In the genomic region with DNA sequence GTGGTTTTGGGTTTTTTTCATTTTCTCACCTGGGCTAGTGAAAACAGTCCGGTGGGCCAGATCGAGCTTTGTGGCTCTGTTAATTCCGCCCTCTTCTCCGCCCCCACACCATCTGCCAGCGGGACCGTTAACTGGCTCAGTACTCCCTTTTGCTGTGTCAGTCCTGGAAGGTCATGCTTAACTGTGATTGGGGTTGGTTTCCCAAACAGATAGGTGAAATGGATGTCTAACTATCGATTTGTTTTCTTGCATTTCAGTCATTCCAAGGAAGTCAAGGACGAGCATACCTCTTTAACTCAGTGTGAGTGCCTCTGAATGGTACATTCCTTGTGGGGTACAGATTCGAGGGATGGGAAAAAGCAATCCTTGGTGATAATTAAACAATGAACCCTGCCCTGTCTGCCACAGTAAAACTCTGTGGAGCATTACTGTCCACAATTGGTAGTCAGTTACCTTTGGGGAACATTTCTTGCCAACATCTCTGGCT, we compare ENCODE assay signal across 20 cellular contexts. TPM values are rescaled to one million over a fixed set of nuclear protein-coding genes. Genes with fewer than 3 reads are reported as not detected.
DNase-seq lines count a peak whose midpoint lies in the region; ATAC-seq and TF ChIP-seq lines count a peak whose summit lies in the region.
"Had no signal": no experiment of that assay in that cellular context is flagged by ENCODE, and none has a peak within 500 bp of the region (broad histone marks: within the 10 kb centered on the region; RNA-seq: fewer than 3 reads in every experiment).

No MANE protein-coding gene starts in this region.

- peak overlapping the region; percentile 61 to 73 for H3K27ac ChIP-seq in thoracic aorta
- H3K27ac ChIP-seq: BLaER1 treated with 17β-estradiol and CSF1 and Interleukin-3, amounts not matched to agents 10 nM and 100 nM; PC-9; suprapubic skin had no signal

- no peaks in the 10 kb centered on the region for H3K9me3 Mint-ChIP-seq in dendritic cell treated with granulocyte-macrophage colony-stimulating factor and Interleukin-4, amounts not matched to agents 40 ng/mL and 50 ng/mL, for 4 days
- peaks cover 3% of the 10 kb centered on the region for H3K9me3 Mint-ChIP-seq in nephron progenitor cell
- H3K9me3 Mint-ChIP-seq: activated naive CD8-positive, alpha-beta T cell treated with anti-CD3 and anti-CD28 coated beads, Interleukin-2, amount 50 U/mL, for 24 hours had no signal

- H3K4me3 ChIP-seq in thoracic aorta: no peak overlapping the region
- H3K4me3 ChIP-seq: BLaER1 treated with 17β-estradiol and CSF1 and Interleukin-3, amounts not matched to agents 10 nM and 100 nM; PC-9; suprapubic skin had no signal

- no peaks in the 10 kb centered on the region for H3K9me3 ChIP-seq in thoracic aorta
- H3K9me3 ChIP-seq: SK-N-SH, suprapubic skin had no signal

- H3K27me3 ChIP-seq in thoracic aorta (replicated peaks; ENCODE audit: insufficient read depth): no peaks in the 10 kb centered on the region
- H3K27me3 ChIP-seq: BLaER1 treated with 17β-estradiol and CSF1 and Interleukin-3, amounts not matched to agents 10 nM and 100 nM; suprapubic skin had no signal

- H3K27ac Mint-ChIP-seq in dendritic cell treated with granulocyte-macrophage colony-stimulating factor and Interleukin-4, amounts not matched to agents 40 ng/mL and 50 ng/mL, for 4 days: peak overlapping the region; percentile 37
- H3K27ac Mint-ChIP-seq in nephron progenitor cell: peak overlapping the region; percentile 99
- H3K27ac Mint-ChIP-seq: activated naive CD8-positive, alpha-beta T cell treated with anti-CD3 and anti-CD28 coated beads, Interleukin-2, amount 50 U/mL, for 24 hours had no signal

- no peaks in the 10 kb centered on the region for H3K27me3 Mint-ChIP-seq in dendritic cell treated with granulocyte-macrophage colony-stimulating factor and Interleukin-4, amounts not matched to agents 40 ng/mL and 50 ng/mL, for 4 days
- no peaks in the 10 kb centered on the region for H3K27me3 Mint-ChIP-seq in nephron progenitor cell (ENCODE audit: low read depth, poor library complexity)
- H3K27me3 Mint-ChIP-seq: activated naive CD8-positive, alpha-beta T cell treated with anti-CD3 and anti-CD28 coated beads, Interleukin-2, amount 50 U/mL, for 24 hours had no signal

- intact Hi-C loops in dendritic cell treated with granulocyte-macrophage colony-stimulating factor and Interleukin-4, amounts not matched to agents 40 ng/mL and 50 ng/mL, for 4 days (cut with micrococcal nuclease): no loop called here

- H3K36me3 ChIP-seq in thoracic aorta: peaks cover 32% of the 10 kb centered on the region

- H3K4me1 ChIP-seq in thoracic aorta (ENCODE audit: control insufficient read depth in 1 of 2, low read depth in 2 of 2): peaks cover 25 to 50% of the 10 kb centered on the region in 2 donors
- H3K4me1 ChIP-seq: suprapubic skin had no signal

- peaks cover 65% of the 10 kb centered on the region for H3K36me3 Mint-ChIP-seq in dendritic cell treated with granulocyte-macrophage colony-stimulating factor and Interleukin-4, amounts not matched to agents 40 ng/mL and 50 ng/mL, for 4 days (ENCODE audit: low read depth)
- H3K36me3 Mint-ChIP-seq in nephron progenitor cell (ENCODE audit: low read depth): peaks cover 63% of the 10 kb centered on the region

- no peak overlapping the region for H3K4me3 Mint-ChIP-seq in dendritic cell treated with granulocyte-macrophage colony-stimulating factor and Interleukin-4, amounts not matched to agents 40 ng/mL and 50 ng/mL, for 4 days
- H3K4me3 Mint-ChIP-seq in nephron progenitor cell: peak overlapping the region; percentile 52
- H3K4me3 Mint-ChIP-seq: activated naive CD8-positive, alpha-beta T cell treated with anti-CD3 and anti-CD28 coated beads, Interleukin-2, amount 50 U/mL, for 24 hours had no signal

- ATAC-seq in thoracic aorta (ENCODE audit: insufficient number of reproducible peaks, low FRiP score, low read depth) (no peak), GM19351 (IDR thresholded peaks at IDR 0.05; ENCODE audit: unreplicated experiment) (no peak), GM18520 (IDR thresholded peaks at IDR 0.05; ENCODE audit: unreplicated experiment) (no peak)
- ATAC-seq: activated naive CD8-positive, alpha-beta T cell treated with anti-CD3 and anti-CD28 coated beads, Interleukin-2, amount 50 U/mL, for 24 hours; esophagus mucosa had no signal

- peak; percentile 51 for DNase-seq in OCI-M1 (lab: John Stamatoyannopoulos, UW)
- DNase-seq in nephron progenitor cell: no peak
- no peak for DNase-seq in thoracic aorta (ENCODE audit: low spot score)
- DNase-seq in DMS53 (lab: John Stamatoyannopoulos, UW): no peak
- DNase-seq in DMS153 (lab: John Stamatoyannopoulos, UW): no peak
- DNase-seq: activated CD4-positive, alpha-beta T cell treated with anti-CD3 and anti-CD28 coated beads, Interleukin-2, amount 50 U/mL, for 48 hours; activated naive CD8-positive, alpha-beta T cell treated with anti-CD3 and anti-CD28 coated beads, Interleukin-2, amount 50 U/mL, for 24 hours; activated T-cell treated with anti-CD3 and anti-CD28 coated beads, Interleukin-2, amount 50 U/mL, for 48 hours; DMS79 treated with DMSO at 0.1 percent for 48 hours; left cardiac atrium; NCI-H1436; PC-9; stimulated activated CD4-positive, alpha-beta T cell treated with anti-CD3 and anti-CD28 coated beads, Interleukin-15, amount 100 ng/mL, for 24 hours had no signal

- TF ChIP-seq CTCF in nephron progenitor cell (IDR thresholded peaks at IDR 0.05) (no peak), thoracic aorta (IDR thresholded peaks at IDR 0.05) (no peak)

- peaks cover 18% of the 10 kb centered on the region for H3K4me1 Mint-ChIP-seq in dendritic cell treated with granulocyte-macrophage colony-stimulating factor and Interleukin-4, amounts not matched to agents 40 ng/mL and 50 ng/mL, for 4 days (ENCODE audit: low read depth)
- H3K4me1 Mint-ChIP-seq in nephron progenitor cell: peaks cover 51% of the 10 kb centered on the region

RNA-seq across cellular contexts. Expression of a gene that starts 56.7 kb away (rescaled TPM):
- total RNA-seq in thoracic aorta: 10 to 100 TPM; 64.2 to 79.9 TPM
